ENCODE assay signal across 10 cellular contexts in the genomic region with DNA sequence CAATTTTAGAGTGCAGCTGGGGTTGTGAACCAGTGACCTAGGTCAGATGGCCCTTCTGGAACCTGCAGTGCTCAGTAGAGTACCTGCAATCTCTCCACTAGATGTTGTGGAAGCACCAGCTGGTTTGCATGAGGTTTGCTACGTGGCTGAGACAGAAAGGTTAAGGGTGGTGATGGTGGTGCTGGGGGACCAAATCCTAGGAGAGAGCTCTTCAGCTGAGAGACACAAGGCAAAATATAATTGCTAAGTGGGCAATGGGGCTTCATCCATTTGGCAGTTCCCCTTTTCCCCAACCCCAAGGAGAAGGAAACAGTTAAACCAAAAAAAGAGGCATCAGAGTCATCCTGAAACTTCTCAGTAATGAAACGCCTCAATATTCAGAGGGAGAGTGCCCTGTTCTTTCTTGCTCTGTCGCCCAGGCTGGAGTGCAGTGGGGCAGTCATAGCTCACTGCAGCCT. TPM values are rescaled to one million over a fixed set of nuclear protein-coding genes. Genes with fewer than 3 reads are reported as not detected.
DNase-seq lines count a peak whose midpoint lies in the region; ATAC-seq and TF ChIP-seq lines count a peak whose summit lies in the region.
"Had no signal": no experiment of that assay in that cellular context is flagged by ENCODE, and none has a peak within 500 bp of the region (broad histone marks: within the 10 kb centered on the region; RNA-seq: fewer than 3 reads in every experiment).

No MANE protein-coding gene starts in this region.

- H3K27ac Mint-ChIP-seq in activated T-helper 17 cell treated with anti-CD3 and anti-CD28 coated beads, Interleukin-2, amount 50 U/mL, for 72 hours: peak overlapping the region; percentile 90
- H3K27ac Mint-ChIP-seq: nephron progenitor cell had no signal

- TF ChIP-seq POLR2A in GM18505 (IDR thresholded peaks at IDR 0.05; ENCODE audit: borderline replicate concordance, extremely low read depth, insufficient read depth, insufficient read length): no peak

- ATAC-seq in GM18505 (IDR thresholded peaks at IDR 0.05; ENCODE audit: unreplicated experiment) (peak; percentile 43), GM19438 (IDR thresholded peaks at IDR 0.05; ENCODE audit: low read depth, unreplicated experiment) (peak; percentile 57), HG03045 (IDR thresholded peaks at IDR 0.05; ENCODE audit: unreplicated experiment) (peak; percentile 42), left cardiac atrium (no peak)
- peak; percentile 68 for ATAC-seq in activated T-helper 17 cell treated with anti-CD3 and anti-CD28 coated beads, Interleukin-2, amount 50 U/mL, for 72 hours (replicated peaks)

- H3K36me3 Mint-ChIP-seq in activated T-helper 17 cell treated with anti-CD3 and anti-CD28 coated beads, Interleukin-2, amount 50 U/mL, for 72 hours (ENCODE audit: low read depth): no peaks in the 10 kb centered on the region

- no peaks in the 10 kb centered on the region for H3K9me3 Mint-ChIP-seq in activated T-helper 17 cell treated with anti-CD3 and anti-CD28 coated beads, Interleukin-2, amount 50 U/mL, for 72 hours

- intact Hi-C loops in left cardiac atrium (cut with DNase I): no loop called here

- H3K27me3 Mint-ChIP-seq in activated T-helper 17 cell treated with anti-CD3 and anti-CD28 coated beads, Interleukin-2, amount 50 U/mL, for 72 hours: peaks cover 6% of the 10 kb centered on the region

- H3K4me1 Mint-ChIP-seq in activated T-helper 17 cell treated with anti-CD3 and anti-CD28 coated beads, Interleukin-2, amount 50 U/mL, for 72 hours: peaks cover 20% of the 10 kb centered on the region

- peak overlapping the region; percentile 72 for H3K4me3 Mint-ChIP-seq in activated T-helper 17 cell treated with anti-CD3 and anti-CD28 coated beads, Interleukin-2, amount 50 U/mL, for 72 hours
- H3K4me3 Mint-ChIP-seq: nephron progenitor cell had no signal

- DNase-seq in NCI-H2196 (lab: John Stamatoyannopoulos, UW; ENCODE audit: unreplicated experiment) (no peak), left cardiac atrium (no peak), DMS153 (lab: John Stamatoyannopoulos, UW) (no peak)
- DNase-seq in activated CD4-positive, CD25-positive, alpha-beta regulatory T cell (lab: John Stamatoyannopoulos, UW): no peak
- DNase-seq: cerebellar nuclear complex, nephron progenitor cell had no signal

RNA-seq across cellular contexts. Expression of a gene that starts 13.9 kb away (rescaled TPM):
- total RNA-seq in activated T-helper 17 cell treated with anti-CD3 and anti-CD28 coated beads, Interleukin-2, amount 50 U/mL, for 72 hours: 1 to 10 TPM; 5.8 to 6.9 TPM
- 10 to 100 TPM; 23.3 to 40.7 TPM for total RNA-seq in left cardiac atrium

RNA-seq across cellular contexts. Expression of a gene that starts 40.3 kb away (rescaled TPM):
- total RNA-seq in activated T-helper 17 cell treated with anti-CD3 and anti-CD28 coated beads, Interleukin-2, amount 50 U/mL, for 72 hours: not detected
- total RNA-seq in left cardiac atrium: 1 to 10 TPM in 1 of 2 donors, under 1 TPM in 1; 0.52 to 1.4 TPM

Comparison
In these comparisons a context has a peak if more than half of its experiments do, and no peak if none do; other contexts are left out.
1. ATAC-seq: peak in GM18505 (single experiment), GM19438 (single experiment), HG03045 (single experiment) and activated T-helper 17 cell treated with anti-CD3 and anti-CD28 coated beads, Interleukin-2, amount 50 U/mL, for 72 hours (single experiment); none in left cardiac atrium (0 of 2).